17 cellular contexts compared by ENCODE assay signal in the genomic region with DNA sequence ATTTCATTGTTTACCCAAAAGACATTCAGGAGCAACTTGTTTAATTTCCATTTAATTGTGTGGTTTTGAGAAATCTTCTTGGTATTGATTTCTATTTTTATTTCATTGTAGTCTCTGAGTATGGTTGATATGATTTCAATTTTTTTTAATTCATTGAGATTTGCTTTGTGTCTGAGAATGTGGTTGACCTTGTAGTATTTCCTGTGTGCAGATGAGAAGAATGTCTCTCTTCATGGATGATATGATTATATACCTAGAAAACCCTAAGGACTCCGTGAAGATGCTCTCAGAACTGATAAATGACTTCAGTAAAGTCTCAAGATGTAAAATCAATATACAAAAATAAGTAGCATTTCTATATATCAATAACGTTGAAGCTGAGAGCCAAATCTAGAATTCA.
DNase-seq lines count a peak whose midpoint lies in the region; FAIRE-seq and TF ChIP-seq lines count a peak whose summit lies in the region.
"Had no signal": no experiment of that assay in that cellular context is flagged by ENCODE, and none has a peak within 500 bp of the region (broad histone marks: within the 10 kb centered on the region; RNA-seq: fewer than 3 reads in every experiment).

No MANE protein-coding gene starts in this region.

- peak overlapping the region; percentile 99 for H3K27ac Mint-ChIP-seq in astrocyte (ENCODE audit: unreplicated experiment)

- H3K9me3 ChIP-seq in astrocyte (ENCODE audit: insufficient read depth, low read depth, low read length) = no peaks in the 10 kb centered on the region

- peaks cover 7% of the 10 kb centered on the region for H3K9me3 Mint-ChIP-seq in astrocyte (ENCODE audit: unreplicated experiment)

- FAIRE-seq in astrocyte (lab: Jason Lieb, UNC) = no peak

- H3K27ac ChIP-seq in KMS-11 (peak overlapping the region; percentile 65; the same call in 1 of the 2 replicates), astrocyte (ENCODE audit: low read depth, low read length) (peak overlapping the region; percentile 89)
- H3K27ac ChIP-seq: C4-2B had no signal

- H3K79me2 ChIP-seq in KMS-11 (ENCODE audit: insufficient read depth, low read depth) (no peaks in the 10 kb centered on the region), astrocyte (ENCODE audit: insufficient read depth, low read length) (no peaks in the 10 kb centered on the region)

- no peak overlapping the region for H3K9ac ChIP-seq in KMS-11
- peak overlapping the region; percentile 62 for H3K9ac ChIP-seq in astrocyte (ENCODE audit: low read length)

- no peaks in the 10 kb centered on the region for H3K27me3 ChIP-seq in KMS-11 (ENCODE audit: insufficient read depth, low read depth)
- H3K27me3 ChIP-seq in astrocyte (ENCODE audit: insufficient read depth, low read length) = no peaks in the 10 kb centered on the region
- H3K27me3 ChIP-seq: MG63 had no signal

- H3K4me3 ChIP-seq in KMS-11 (IDR thresholded peaks at IDR 0.05; ENCODE audit: insufficient read depth, low read depth, low read length) = no peak overlapping the region
- no peak overlapping the region for H3K4me3 ChIP-seq in astrocyte (ENCODE audit: insufficient read depth, low read depth, low read length)
- H3K4me3 ChIP-seq in fibroblast of pulmonary artery (replicated peaks; ENCODE audit: low read depth, low read length) = no peak overlapping the region
- no peak overlapping the region for H3K4me3 ChIP-seq in foreskin fibroblast (ENCODE audit: low read depth in 1 of 2, low read length in 2 of 2)
- H3K4me3 ChIP-seq: MG63 had no signal

- peak overlapping the region; percentile 78 for H3K4me2 ChIP-seq in KMS-11
- H3K4me2 ChIP-seq in astrocyte (ENCODE audit: low read length) = peak overlapping the region; percentile 62

- no peaks in the 10 kb centered on the region for H3K36me3 ChIP-seq in KMS-11 (ENCODE audit: insufficient read depth)
- H3K36me3 ChIP-seq in astrocyte (ENCODE audit: insufficient read depth, low read length) = no peaks in the 10 kb centered on the region
- H3K36me3 ChIP-seq: MG63 had no signal

- H3K4me3 Mint-ChIP-seq in astrocyte (ENCODE audit: unreplicated experiment) = no peak overlapping the region

- H2AFZ ChIP-seq in KMS-11 (ENCODE audit: low read depth) (no peak overlapping the region), astrocyte (ENCODE audit: low read depth, low read length) (no peak overlapping the region)

- no peaks in the 10 kb centered on the region for H3K27me3 Mint-ChIP-seq in astrocyte (ENCODE audit: low read depth, unreplicated experiment)

- TF ChIP-seq CTCF in KMS-11 (conservative IDR thresholded peaks at IDR 0.05; ENCODE audit: low read depth, low read length) (no peak), astrocyte (IDR thresholded peaks at IDR 0.05; ENCODE audit: insufficient read depth, low read depth, low read length) (no peak), fibroblast of pulmonary artery (IDR thresholded peaks at IDR 0.05; ENCODE audit: low read length, missing control alignments) (no peak), foreskin fibroblast (IDR thresholded peaks at IDR 0.05; ENCODE audit: low read depth, low read length) (no peak)

- H4K20me1 ChIP-seq in KMS-11 (ENCODE audit: insufficient read depth) (no peaks in the 10 kb centered on the region), astrocyte (ENCODE audit: insufficient read depth, low read length) (no peaks in the 10 kb centered on the region)

- H3K4me1 ChIP-seq in KMS-11 (ENCODE audit: low read depth, poor library complexity, severe bottlenecking) (peaks cover 38% of the 10 kb centered on the region), astrocyte (ENCODE audit: insufficient read depth, low read length) (peaks cover 19% of the 10 kb centered on the region)

- peaks cover 37% of the 10 kb centered on the region for H3K4me1 Mint-ChIP-seq in astrocyte (ENCODE audit: low read depth, unreplicated experiment)

- peaks cover 6% of the 10 kb centered on the region for H3K36me3 Mint-ChIP-seq in astrocyte (ENCODE audit: low read depth, unreplicated experiment)

- DNase-seq in astrocyte (ENCODE audit: low read depth) (peak; percentile 10), fibroblast of pulmonary artery (ENCODE audit: low read depth) (peak; percentile 14), non-pigmented ciliary epithelial cell (ENCODE audit: low read depth) (peak; percentile 14), LoVo (ENCODE audit: low spot score) (no peak), germinal center (ENCODE audit: low spot score) (no peak), foreskin fibroblast (no peak)
- DNase-seq: AML-193, DMS79 treated with DMSO at 0.1 percent for 48 hours, MG63, NCI-H1048, NCI-H1436, NCI-H1930, NCI-H226, NCI-H524, PC-3 had no signal

Comparison
In these comparisons a context has a peak if more than half of its experiments do, and no peak if none do; other contexts are left out.
1. DNase-seq: peak in astrocyte (single experiment), fibroblast of pulmonary artery (single experiment) and non-pigmented ciliary epithelial cell (single experiment); none in LoVo (single experiment), germinal center (single experiment) and foreskin fibroblast (0 of 2).